In the genomic region with DNA sequence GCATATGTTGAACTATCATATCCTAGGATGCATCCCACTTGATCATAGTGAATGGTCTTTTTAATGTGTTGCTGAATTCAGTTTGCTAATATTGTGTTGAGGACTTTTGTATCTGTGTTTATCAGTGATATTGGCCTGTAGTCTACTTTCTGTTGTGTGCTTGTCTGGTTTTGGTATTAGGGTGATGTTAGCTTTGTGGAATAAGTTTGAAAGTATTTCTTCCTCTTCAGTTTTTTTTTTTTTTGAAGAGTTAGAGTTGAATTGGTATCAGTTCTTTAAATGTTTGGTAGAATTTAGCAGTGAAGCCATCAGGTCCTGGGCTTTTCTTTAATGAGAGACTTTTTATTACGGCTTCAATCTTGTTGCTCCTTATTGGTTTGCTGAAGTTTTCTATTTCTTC, we compare ENCODE assay signal across 17 cellular contexts.
DNase-seq lines count a peak whose midpoint lies in the region; ATAC-seq and TF ChIP-seq lines count a peak whose summit lies in the region.
"Had no signal": no experiment of that assay in that cellular context is flagged by ENCODE, and none has a peak within 500 bp of the region (broad histone marks: within the 10 kb centered on the region; RNA-seq: fewer than 3 reads in every experiment).

No MANE protein-coding gene starts in this region.

- peaks cover 60% of the 10 kb centered on the region for H3K4me1 Mint-ChIP-seq in stimulated activated naive CD8-positive, alpha-beta T cell treated with anti-CD3 and anti-CD28 coated beads, Interleukin-15, Interleukin-2, amounts not matched to agents 100 ng/mL and 50 ng/mL, for 24 hours (ENCODE audit: low read depth)
- peaks cover 54% of the 10 kb centered on the region for H3K4me1 Mint-ChIP-seq in dendritic cell treated with granulocyte-macrophage colony-stimulating factor and Interleukin-4, amounts not matched to agents 40 ng/mL and 50 ng/mL, for 4 days (ENCODE audit: low read depth)
- peaks cover 46 to 86% of the 10 kb centered on the region in 2 donors for H3K4me1 Mint-ChIP-seq in stimulated activated naive B cell treated with anti-CD40 and anti-IgM and Interleukin-4, amounts not matched to agents 10 μg/mL and 1 μg/mL and 100 μg/mL, for 72 hours
- peaks cover 26% of the 10 kb centered on the region for H3K4me1 Mint-ChIP-seq in activated CD8-positive, alpha-beta memory T cell treated with anti-CD3 and anti-CD28 coated beads, Interleukin-2, amount 10 ng/mL, durations not matched to agents 7 days and 5 days

- no peak overlapping the region for H2AFZ ChIP-seq in OCI-LY3 (ENCODE audit: low read depth, low read length)

- peak overlapping the region; percentile 88 for H3K27ac ChIP-seq in OCI-LY3 (ENCODE audit: low read length)
- H3K27ac ChIP-seq: C4-2B, KMS-11 had no signal

- peak overlapping the region; percentile 44 for H3K4me3 ChIP-seq in OCI-LY3 (ENCODE audit: low read length)

- no peaks in the 10 kb centered on the region for H3K9me3 ChIP-seq in OCI-LY3 (ENCODE audit: insufficient read depth, low read length)

- ATAC-seq in stimulated activated naive CD8-positive, alpha-beta T cell treated with anti-CD3 and anti-CD28 coated beads, Interleukin-15, Interleukin-2, amounts not matched to agents 100 U/mL and 50 U/mL, for 24 hours: no peak
- ATAC-seq in stimulated activated naive B cell treated with anti-CD40 and anti-IgM and Interleukin-4, amounts not matched to agents 10 μg/mL and 1 μg/mL and 100 μg/mL, for 72 hours (replicated peaks): peak; percentile 78 to 79
- no peak for ATAC-seq in activated CD8-positive, alpha-beta memory T cell treated with anti-CD3 and anti-CD28 coated beads, Interleukin-2, amount 10 ng/mL, durations not matched to agents 7 days and 5 days
- ATAC-seq: HepG2 had no signal

- H3K79me2 ChIP-seq in OCI-LY3 (ENCODE audit: low read length): no peaks in the 10 kb centered on the region

- TF ChIP-seq CTCF in OCI-LY3 (IDR thresholded peaks at IDR 0.05; ENCODE audit: low read depth, low read length): no peak

- CTCF ChIA-PET in activated CD8-positive, alpha-beta memory T cell treated with anti-CD3 and anti-CD28 coated beads, Interleukin-2, amount 10 ng/mL, durations not matched to agents 7 days and 5 days (lab: Charles Lee): no interaction called here

- H3K4me1 ChIP-seq in OCI-LY3 (ENCODE audit: low read length): peaks cover 65% of the 10 kb centered on the region

- H3K27me3 ChIP-seq in OCI-LY3 (ENCODE audit: low read depth, low read length): no peaks in the 10 kb centered on the region

- peak overlapping the region; percentile 56 for H3K27ac Mint-ChIP-seq in stimulated activated naive CD8-positive, alpha-beta T cell treated with anti-CD3 and anti-CD28 coated beads, Interleukin-15, Interleukin-2, amounts not matched to agents 100 ng/mL and 50 ng/mL, for 24 hours
- H3K27ac Mint-ChIP-seq in dendritic cell treated with granulocyte-macrophage colony-stimulating factor and Interleukin-4, amounts not matched to agents 40 ng/mL and 50 ng/mL, for 4 days: peak overlapping the region; percentile 26
- H3K27ac Mint-ChIP-seq in stimulated activated naive B cell treated with anti-CD40 and anti-IgM and Interleukin-4, amounts not matched to agents 10 μg/mL and 1 μg/mL and 100 μg/mL, for 72 hours: peak overlapping the region; percentile 91
- no peak overlapping the region for H3K27ac Mint-ChIP-seq in activated CD8-positive, alpha-beta memory T cell treated with anti-CD3 and anti-CD28 coated beads, Interleukin-2, amount 10 ng/mL, durations not matched to agents 7 days and 5 days

- H4K20me1 ChIP-seq in OCI-LY3 (ENCODE audit: insufficient read depth, low read length): no peaks in the 10 kb centered on the region

- H3K9ac ChIP-seq in OCI-LY3 (ENCODE audit: low read length): peak overlapping the region; percentile 51
- H3K9ac ChIP-seq: KMS-11 had no signal

- H3K4me2 ChIP-seq in OCI-LY3 (ENCODE audit: low read length): peak overlapping the region; percentile 63
- H3K4me2 ChIP-seq: KMS-11 had no signal

- H3K9me3 Mint-ChIP-seq in stimulated activated naive CD8-positive, alpha-beta T cell treated with anti-CD3 and anti-CD28 coated beads, Interleukin-15, Interleukin-2, amounts not matched to agents 100 ng/mL and 50 ng/mL, for 24 hours: peaks cover 4% of the 10 kb centered on the region
- H3K9me3 Mint-ChIP-seq in dendritic cell treated with granulocyte-macrophage colony-stimulating factor and Interleukin-4, amounts not matched to agents 40 ng/mL and 50 ng/mL, for 4 days: no peaks in the 10 kb centered on the region
- peaks cover 2 to 11% of the 10 kb centered on the region in 2 donors for H3K9me3 Mint-ChIP-seq in stimulated activated naive B cell treated with anti-CD40 and anti-IgM and Interleukin-4, amounts not matched to agents 10 μg/mL and 1 μg/mL and 100 μg/mL, for 72 hours
- H3K9me3 Mint-ChIP-seq in activated CD8-positive, alpha-beta memory T cell treated with anti-CD3 and anti-CD28 coated beads, Interleukin-2, amount 10 ng/mL, durations not matched to agents 7 days and 5 days (ENCODE audit: low read depth): peaks cover 5% of the 10 kb centered on the region

- no peak for DNase-seq in stimulated activated naive CD8-positive, alpha-beta T cell treated with anti-CD3 and anti-CD28 coated beads, Interleukin-15, Interleukin-2, amounts not matched to agents 100 U/mL and 50 U/mL, for 24 hours
- DNase-seq in stimulated activated naive B cell treated with anti-CD40 and anti-IgM and Interleukin-4, amounts not matched to agents 10 μg/mL and 1 μg/mL and 100 μg/mL, for 72 hours: no peak
- no peak for DNase-seq in DMS153 (lab: John Stamatoyannopoulos, UW)
- no peak for DNase-seq in activated CD8-positive, alpha-beta memory T cell treated with anti-CD3 and anti-CD28 coated beads, Interleukin-2, amount 10 ng/mL, durations not matched to agents 7 days and 5 days
- no peak for DNase-seq in SHP77 treated with DMSO at 0.1 percent for 48 hours (lab: John Stamatoyannopoulos, UW)
- DNase-seq: DMS53, NCI-H1092 treated with DMSO at 0.1 percent for 48 hours, NCI-H2227 treated with DMSO at 0.1 percent for 48 hours, NCI-H524, OCI-M1, RPMI8226 had no signal

- no peaks in the 10 kb centered on the region for H3K27me3 Mint-ChIP-seq in stimulated activated naive CD8-positive, alpha-beta T cell treated with anti-CD3 and anti-CD28 coated beads, Interleukin-15, Interleukin-2, amounts not matched to agents 100 ng/mL and 50 ng/mL, for 24 hours
- H3K27me3 Mint-ChIP-seq in dendritic cell treated with granulocyte-macrophage colony-stimulating factor and Interleukin-4, amounts not matched to agents 40 ng/mL and 50 ng/mL, for 4 days: no peaks in the 10 kb centered on the region
- no peaks in the 10 kb centered on the region for H3K27me3 Mint-ChIP-seq in stimulated activated naive B cell treated with anti-CD40 and anti-IgM and Interleukin-4, amounts not matched to agents 10 μg/mL and 1 μg/mL and 100 μg/mL, for 72 hours
- H3K27me3 Mint-ChIP-seq in activated CD8-positive, alpha-beta memory T cell treated with anti-CD3 and anti-CD28 coated beads, Interleukin-2, amount 10 ng/mL, durations not matched to agents 7 days and 5 days: no peaks in the 10 kb centered on the region

- H3K4me3 Mint-ChIP-seq in stimulated activated naive CD8-positive, alpha-beta T cell treated with anti-CD3 and anti-CD28 coated beads, Interleukin-15, Interleukin-2, amounts not matched to agents 100 ng/mL and 50 ng/mL, for 24 hours: no peak overlapping the region
- H3K4me3 Mint-ChIP-seq in dendritic cell treated with granulocyte-macrophage colony-stimulating factor and Interleukin-4, amounts not matched to agents 40 ng/mL and 50 ng/mL, for 4 days: no peak overlapping the region
- H3K4me3 Mint-ChIP-seq in stimulated activated naive B cell treated with anti-CD40 and anti-IgM and Interleukin-4, amounts not matched to agents 10 μg/mL and 1 μg/mL and 100 μg/mL, for 72 hours: peak overlapping the region; percentile 36 to 66
- no peak overlapping the region for H3K4me3 Mint-ChIP-seq in activated CD8-positive, alpha-beta memory T cell treated with anti-CD3 and anti-CD28 coated beads, Interleukin-2, amount 10 ng/mL, durations not matched to agents 7 days and 5 days

- intact Hi-C loops in dendritic cell treated with granulocyte-macrophage colony-stimulating factor and Interleukin-4, amounts not matched to agents 40 ng/mL and 50 ng/mL, for 4 days (cut with micrococcal nuclease): loop anchor here (5.0 kb wide), 1 partner anchor 40 kb away; no protein-coding TSS in a partner anchor

- H3K36me3 Mint-ChIP-seq in stimulated activated naive CD8-positive, alpha-beta T cell treated with anti-CD3 and anti-CD28 coated beads, Interleukin-15, Interleukin-2, amounts not matched to agents 100 ng/mL and 50 ng/mL, for 24 hours (ENCODE audit: low read depth): no peaks in the 10 kb centered on the region
- no peaks in the 10 kb centered on the region for H3K36me3 Mint-ChIP-seq in dendritic cell treated with granulocyte-macrophage colony-stimulating factor and Interleukin-4, amounts not matched to agents 40 ng/mL and 50 ng/mL, for 4 days (ENCODE audit: low read depth)
- peaks cover 0 to 6% of the 10 kb centered on the region in 2 donors for H3K36me3 Mint-ChIP-seq in stimulated activated naive B cell treated with anti-CD40 and anti-IgM and Interleukin-4, amounts not matched to agents 10 μg/mL and 1 μg/mL and 100 μg/mL, for 72 hours
- peaks cover 17% of the 10 kb centered on the region for H3K36me3 Mint-ChIP-seq in activated CD8-positive, alpha-beta memory T cell treated with anti-CD3 and anti-CD28 coated beads, Interleukin-2, amount 10 ng/mL, durations not matched to agents 7 days and 5 days

- peaks cover 5% of the 10 kb centered on the region for H3K36me3 ChIP-seq in OCI-LY3 (replicated peaks; ENCODE audit: low read depth, low read length)

Comparison
In these comparisons a context has a peak if more than half of its experiments do, and no peak if none do; other contexts are left out.
1. H3K4me3 Mint-ChIP-seq: peak in stimulated activated naive B cell treated with anti-CD40 and anti-IgM and Interleukin-4, amounts not matched to agents 10 μg/mL and 1 μg/mL and 100 μg/mL, for 72 hours (2 of 2); none in stimulated activated naive CD8-positive, alpha-beta T cell treated with anti-CD3 and anti-CD28 coated beads, Interleukin-15, Interleukin-2, amounts not matched to agents 100 ng/mL and 50 ng/mL, for 24 hours (single experiment), dendritic cell treated with granulocyte-macrophage colony-stimulating factor and Interleukin-4, amounts not matched to agents 40 ng/mL and 50 ng/mL, for 4 days (single experiment) and activated CD8-positive, alpha-beta memory T cell treated with anti-CD3 and anti-CD28 coated beads, Interleukin-2, amount 10 ng/mL, durations not matched to agents 7 days and 5 days (single experiment).
2. ATAC-seq: peak in stimulated activated naive B cell treated with anti-CD40 and anti-IgM and Interleukin-4, amounts not matched to agents 10 μg/mL and 1 μg/mL and 100 μg/mL, for 72 hours (2 of 2); none in stimulated activated naive CD8-positive, alpha-beta T cell treated with anti-CD3 and anti-CD28 coated beads, Interleukin-15, Interleukin-2, amounts not matched to agents 100 U/mL and 50 U/mL, for 24 hours (single experiment) and activated CD8-positive, alpha-beta memory T cell treated with anti-CD3 and anti-CD28 coated beads, Interleukin-2, amount 10 ng/mL, durations not matched to agents 7 days and 5 days (single experiment).